ENCODE assay signal across 13 cellular contexts in genomic region chr2:230658577-230658876, GRCh38. TPM values are rescaled to one million over a fixed set of nuclear protein-coding genes. Genes with fewer than 3 reads are reported as not detected.
A peak's percentile ranks its signal among the peaks of the same experiment; 100 is the strongest.
DNase-seq lines count a peak whose midpoint lies in the region; ATAC-seq and TF ChIP-seq lines count a peak whose summit lies in the region.
"Had no signal": no experiment of that assay in that cellular context is flagged by ENCODE, and none has a peak within 500 bp of the region (broad histone marks: within the 10 kb centered on the region; RNA-seq: fewer than 3 reads in every experiment).

No MANE protein-coding gene starts in this region.

- H3K4me3 Mint-ChIP-seq in CD14-positive monocyte (no peak overlapping the region), immature natural killer cell (peak overlapping the region in 3 of 5 donors; percentile 28 to 71 (median 68))

- H3K9me3 Mint-ChIP-seq in CD14-positive monocyte (peaks cover 0 to 2% (median 0%) of the 10 kb centered on the region in 7 donors), immature natural killer cell (no peaks in the 10 kb centered on the region)

- peaks cover 0 to 2% of the 10 kb centered on the region in 2 donors for H3K36me3 Mint-ChIP-seq in CD14-positive monocyte
- no peaks in the 10 kb centered on the region for H3K36me3 Mint-ChIP-seq in immature natural killer cell

- intact Hi-C loops in CD14-positive monocyte (cut with micrococcal nuclease) = no loop called here

- peaks cover 10% of the 10 kb centered on the region for H3K27me3 ChIP-seq in NT2/D1 (ENCODE audit: insufficient read depth, insufficient read length)
- H3K27me3 ChIP-seq: BE2C had no signal

- peaks cover 20% of the 10 kb centered on the region for H3K4me1 ChIP-seq in NT2/D1 (ENCODE audit: insufficient read depth, insufficient read length)
- H3K4me1 ChIP-seq: BE2C had no signal

- H3K27me3 Mint-ChIP-seq in CD14-positive monocyte (ENCODE audit: low read depth in 3 of 3) = peaks cover 1 to 5% (median 2%) of the 10 kb centered on the region in 3 donors
- peaks cover 0 to 8% (median 4%) of the 10 kb centered on the region in 3 donors for H3K27me3 Mint-ChIP-seq in immature natural killer cell (ENCODE audit: low read depth in 3 of 3)

- H3K36me3 ChIP-seq in NT2/D1 (ENCODE audit: insufficient read depth, insufficient read length, low read length) = no peaks in the 10 kb centered on the region
- H3K36me3 ChIP-seq: BE2C had no signal

- H3K4me1 Mint-ChIP-seq in CD14-positive monocyte (peaks cover 66% of the 10 kb centered on the region), immature natural killer cell (peaks cover 55 to 57% of the 10 kb centered on the region in 2 donors)

- H3K4me3 ChIP-seq in NT2/D1 (ENCODE audit: insufficient read length, low read depth) = no peak overlapping the region
- H3K4me3 ChIP-seq: coronary artery had no signal

- H3K27ac Mint-ChIP-seq in CD14-positive monocyte (peak overlapping the region in 4 of 7 donors; percentile 0 to 86 (median 54)), immature natural killer cell (peak overlapping the region in 5 of 6 donors; percentile 28 to 74 (median 56))

- peak; percentile 27 for TF ChIP-seq POLR2A in GM18526 (IDR thresholded peaks at IDR 0.05; ENCODE audit: extremely low read depth, insufficient read length)

- H3K9ac ChIP-seq in NT2/D1 (ENCODE audit: insufficient read length, low read depth) = peak overlapping the region; percentile 3

- no peak for DNase-seq in CD14-positive monocyte (ENCODE audit: low spot score)
- no peak for DNase-seq in NT2/D1 (ENCODE audit: low read depth, low spot score)
- no peak for DNase-seq in immature natural killer cell
- no peak for DNase-seq in middle frontal gyrus (ENCODE audit: extremely low spot score, low spot score)
- DNase-seq in occipital lobe (lab: John Stamatoyannopoulos, UW) = no peak
- DNase-seq: BE2C, NCI-H1417, NCI-H526 treated with DMSO at 0.1 percent for 48 hours, SIG-M5 had no signal

- ATAC-seq in HG03565 (IDR thresholded peaks at IDR 0.05; ENCODE audit: unreplicated experiment) = no peak
- ATAC-seq in GM18909 (IDR thresholded peaks at IDR 0.05; ENCODE audit: poor library complexity, unreplicated experiment) = no peak

- no peaks in the 10 kb centered on the region for H3K9me3 ChIP-seq in NT2/D1 (ENCODE audit: insufficient read depth, low read length)
- H3K9me3 ChIP-seq: BE2C had no signal

- no peak for TF ChIP-seq CTCF in CD14-positive monocyte (IDR thresholded peaks at IDR 0.05)

RNA-seq across cellular contexts. Expression of gene CAB39, which starts 54.1 kb away (rescaled TPM):
- 10 to 100 TPM; 33.1 to 38.3 TPM for polyA plus RNA-seq in CD14-positive monocyte
- polyA plus RNA-seq in immature natural killer cell = 10 to 100 TPM; 39.2 to 57.9 (median 39.3) TPM
- 149 TPM for total RNA-seq in occipital lobe

Comparison
In these comparisons a context has a peak if more than half of its experiments do, and no peak if none do; other contexts are left out.
1. H3K4me3 Mint-ChIP-seq: peak in immature natural killer cell (3 of 5); none in CD14-positive monocyte (0 of 2).